16 cellular contexts compared by ENCODE assay signal in the genomic region with DNA sequence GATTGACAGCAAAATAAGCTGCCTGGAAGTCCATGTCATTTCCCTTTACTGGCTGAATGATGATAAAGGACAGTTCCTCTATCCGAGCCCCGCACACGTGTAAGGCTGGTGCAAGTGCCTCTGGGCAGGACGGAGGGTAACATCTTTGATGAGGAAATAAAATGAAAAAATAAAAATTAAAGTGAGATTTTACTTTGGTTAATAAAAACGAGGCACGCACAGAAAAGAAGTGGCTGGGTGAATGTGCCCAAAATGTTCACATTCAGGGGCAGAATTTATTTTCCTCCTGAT.
"Had no signal": no experiment of that assay in that cellular context is flagged by ENCODE, and none has a peak within 500 bp of the region (broad histone marks: within the 10 kb centered on the region; RNA-seq: fewer than 3 reads in every experiment).

No MANE protein-coding gene starts in this region.

- FAIRE-seq: urothelium cell line had no signal

- H3K36me3 ChIP-seq: esophagus muscularis mucosa, gastroesophageal sphincter, left lung, lower lobe of right lung, spleen, transverse colon had no signal

- H3K27me3 ChIP-seq: gastroesophageal sphincter had no signal

- H3K27ac ChIP-seq: esophagus muscularis mucosa, gastroesophageal sphincter, left lung, lower lobe of right lung, transverse colon had no signal

- DNase-seq: effector memory CD8-positive, alpha-beta T cell; glutamatergic neuron; immature natural killer cell; left lung; lower lobe of right lung; natural killer cell; posterior cingulate gyrus; spleen; stimulated activated CD4-positive, alpha-beta T cell treated with anti-CD3 and anti-CD28 coated beads, Interleukin-15, amount 100 ng/mL, for 24 hours; stimulated activated CD4-positive, alpha-beta T cell treated with anti-CD3 and anti-CD28 coated beads, Interleukin-1b, Interleukin-23, amount 100 ng/mL, for 48 hours; stimulated activated CD4-positive, alpha-beta T cell treated with anti-CD3 and anti-CD28 coated beads, Interleukin-4, amount 100 ng/mL, for 24 hours; transverse colon had no signal

- H3K4me3 ChIP-seq: esophagus muscularis mucosa, gastroesophageal sphincter, left lung, lower lobe of right lung, spleen, transverse colon had no signal

- ATAC-seq: effector memory CD8-positive, alpha-beta T cell; natural killer cell; stimulated activated memory B cell treated with anti-CD40 and anti-IgM and Interleukin-4, amounts not matched to agents 10 μg/mL and 1 μg/mL and 100 μg/mL, for 72 hours had no signal

- H3K9me3 ChIP-seq: esophagus muscularis mucosa, gastroesophageal sphincter, left lung, lower lobe of right lung, spleen, transverse colon had no signal
